20 cellular contexts compared by ENCODE assay signal in genomic region chr11:106959800-106960199, GRCh38. TPM values are rescaled to one million over a fixed set of nuclear protein-coding genes. Genes with fewer than 3 reads are reported as not detected.
DNase-seq lines count a peak whose midpoint lies in the region; ATAC-seq and TF ChIP-seq lines count a peak whose summit lies in the region.
"Had no signal": no experiment of that assay in that cellular context is flagged by ENCODE, and none has a peak within 500 bp of the region (broad histone marks: within the 10 kb centered on the region; RNA-seq: fewer than 3 reads in every experiment).

No MANE protein-coding gene starts in this region.

- H3K4me1 Mint-ChIP-seq in endodermal cell (peaks cover 24% of the 10 kb centered on the region), neural progenitor cell (peaks cover 38% of the 10 kb centered on the region)
- H3K4me1 Mint-ChIP-seq in activated naive CD4-positive, alpha-beta T cell treated with anti-CD3 and anti-CD28 coated beads, Interleukin-2, amount 10 ng/mL, durations not matched to agents 7 days and 5 days = no peaks in the 10 kb centered on the region
- H3K4me1 Mint-ChIP-seq: activated naive CD8-positive, alpha-beta T cell treated with anti-CD3 and anti-CD28 coated beads, Interleukin-2, amount 50 U/mL, for 24 hours; immature natural killer cell; T-helper 17 cell had no signal

- TF ChIP-seq CTCF in AG10803 (conservative IDR thresholded peaks at IDR 0.05; ENCODE audit: low read length) = no peak
- TF ChIP-seq CTCF in endodermal cell (conservative IDR thresholded peaks at IDR 0.05) = no peak
- no peak for TF ChIP-seq CTCF in neural progenitor cell (IDR thresholded peaks at IDR 0.05)

- DNase-seq in AG10803 (ENCODE audit: low read depth) = peak; percentile 76
- DNase-seq in SK-N-MC (ENCODE audit: low read depth, low spot score) = no peak
- no peak for DNase-seq in endodermal cell
- peak; percentile 19 for DNase-seq in neural progenitor cell (ENCODE audit: low spot score)
- DNase-seq in effector CD8-positive, alpha-beta T cell (lab: John Stamatoyannopoulos, UW) = no peak
- DNase-seq in DMS53 treated with DMSO at 0.1 percent for 48 hours (lab: John Stamatoyannopoulos, UW; ENCODE audit: unreplicated experiment) = no peak
- DNase-seq in activated naive CD4-positive, alpha-beta T cell treated with anti-CD3 and anti-CD28 coated beads, Interleukin-2, amount 10 ng/mL, durations not matched to agents 7 days and 5 days = no peak
- DNase-seq: activated naive CD8-positive, alpha-beta T cell treated with anti-CD3 and anti-CD28 coated beads, Interleukin-2, amount 50 U/mL, for 24 hours; glutamatergic neuron; immature natural killer cell; KBM-7; MV-4-11; NCI-H2029 treated with DMSO at 0.1 percent for 48 hours; NCI-H524 treated with DMSO at 0.1 percent for 48 hours; right lobe of liver; stimulated activated CD4-positive, alpha-beta T cell treated with anti-CD3 and anti-CD28 coated beads, Interleukin-2, amount 100 ng/mL, for 24 hours; T-helper 17 cell had no signal

- peak overlapping the region; percentile 55 for H2AFZ ChIP-seq in neural progenitor cell (replicated peaks)

- no peak overlapping the region for H3K9ac ChIP-seq in SK-N-MC (ENCODE audit: insufficient read length)
- H3K9ac ChIP-seq in endodermal cell (ENCODE audit: extremely low read depth, low read length, poor library complexity, severe bottlenecking) = no peak overlapping the region
- H3K9ac ChIP-seq in neural progenitor cell = no peak overlapping the region

- no peaks in the 10 kb centered on the region for H3K36me3 Mint-ChIP-seq in endodermal cell (ENCODE audit: low read depth)
- peaks cover 2% of the 10 kb centered on the region for H3K36me3 Mint-ChIP-seq in neural progenitor cell
- H3K36me3 Mint-ChIP-seq in activated naive CD4-positive, alpha-beta T cell treated with anti-CD3 and anti-CD28 coated beads, Interleukin-2, amount 10 ng/mL, durations not matched to agents 7 days and 5 days = no peaks in the 10 kb centered on the region

- peak overlapping the region; percentile 95 for H3K27ac ChIP-seq in SK-N-MC
- H3K27ac ChIP-seq in endodermal cell (ENCODE audit: low read depth, low read length) = peak overlapping the region; percentile 78
- no peak overlapping the region for H3K27ac ChIP-seq in neural progenitor cell
- H3K27ac ChIP-seq: epithelial cell of prostate, neutrophil, right lobe of liver had no signal

- H3K27me3 Mint-ChIP-seq in endodermal cell (ENCODE audit: insufficient read depth) (no peaks in the 10 kb centered on the region), neural progenitor cell (ENCODE audit: insufficient read depth, low read depth) (no peaks in the 10 kb centered on the region)
- H3K27me3 Mint-ChIP-seq in activated naive CD4-positive, alpha-beta T cell treated with anti-CD3 and anti-CD28 coated beads, Interleukin-2, amount 10 ng/mL, durations not matched to agents 7 days and 5 days = no peaks in the 10 kb centered on the region
- H3K27me3 Mint-ChIP-seq: activated naive CD8-positive, alpha-beta T cell treated with anti-CD3 and anti-CD28 coated beads, Interleukin-2, amount 50 U/mL, for 24 hours; T-helper 17 cell had no signal

- ATAC-seq in GM18870 (IDR thresholded peaks at IDR 0.05; ENCODE audit: unreplicated experiment) = no peak
- ATAC-seq: activated naive CD8-positive, alpha-beta T cell treated with anti-CD3 and anti-CD28 coated beads, Interleukin-2, amount 50 U/mL, for 24 hours; right lobe of liver; T-helper 17 cell had no signal

- WGBS in endodermal cell (ENCODE audit: insufficient coverage in 1 of 2, insufficient read length in 1 of 2), 2 experiments = 73% methylated on average over 1 of the region's 1 CpG; no CpG with 5 or more reads in 1 of the 2 experiments

- H3K9me3 Mint-ChIP-seq in endodermal cell (no peaks in the 10 kb centered on the region), neural progenitor cell (no peaks in the 10 kb centered on the region)
- peaks cover 15% of the 10 kb centered on the region for H3K9me3 Mint-ChIP-seq in activated naive CD4-positive, alpha-beta T cell treated with anti-CD3 and anti-CD28 coated beads, Interleukin-2, amount 10 ng/mL, durations not matched to agents 7 days and 5 days

- H3F3A ChIP-seq in neural progenitor cell (ENCODE audit: low read depth) = peaks cover 3% of the 10 kb centered on the region

- H3K36me3 ChIP-seq in SK-N-MC (ENCODE audit: insufficient read depth, low read length) (no peaks in the 10 kb centered on the region), endodermal cell (ENCODE audit: control insufficient read depth, insufficient read depth, low read length) (no peaks in the 10 kb centered on the region), neural progenitor cell (no peaks in the 10 kb centered on the region)
- H3K36me3 ChIP-seq: neutrophil, right lobe of liver had no signal

- no peaks in the 10 kb centered on the region for H3K27me3 ChIP-seq in endodermal cell (ENCODE audit: control insufficient read depth, insufficient read depth, low read length, poor library complexity, severe bottlenecking)
- H3K27me3 ChIP-seq in neural progenitor cell = no peaks in the 10 kb centered on the region
- H3K27me3 ChIP-seq: neutrophil, right lobe of liver had no signal

- H3K79me2 ChIP-seq in neural progenitor cell (ENCODE audit: low read depth) = no peaks in the 10 kb centered on the region

- CTCF ChIA-PET in activated naive CD4-positive, alpha-beta T cell treated with anti-CD3 and anti-CD28 coated beads, Interleukin-2, amount 10 ng/mL, durations not matched to agents 7 days and 5 days (lab: Charles Lee) = no interaction called here

- H3K27ac Mint-ChIP-seq in endodermal cell (no peak overlapping the region), neural progenitor cell (peak overlapping the region; percentile 90)
- H3K27ac Mint-ChIP-seq in activated naive CD4-positive, alpha-beta T cell treated with anti-CD3 and anti-CD28 coated beads, Interleukin-2, amount 10 ng/mL, durations not matched to agents 7 days and 5 days = no peak overlapping the region
- H3K27ac Mint-ChIP-seq: activated naive CD8-positive, alpha-beta T cell treated with anti-CD3 and anti-CD28 coated beads, Interleukin-2, amount 50 U/mL, for 24 hours; immature natural killer cell; T-helper 17 cell had no signal

- H3K4me1 ChIP-seq in endodermal cell (ENCODE audit: control insufficient read depth, insufficient read depth, low read length) (peaks cover 15% of the 10 kb centered on the region), neural progenitor cell (peaks cover 39% of the 10 kb centered on the region)
- H3K4me1 ChIP-seq: right lobe of liver had no signal

- no peak overlapping the region for H3K4me3 Mint-ChIP-seq in endodermal cell
- H3K4me3 Mint-ChIP-seq in neural progenitor cell = no peak overlapping the region
- H3K4me3 Mint-ChIP-seq in activated naive CD4-positive, alpha-beta T cell treated with anti-CD3 and anti-CD28 coated beads, Interleukin-2, amount 10 ng/mL, durations not matched to agents 7 days and 5 days = no peak overlapping the region
- H3K4me3 Mint-ChIP-seq: activated naive CD8-positive, alpha-beta T cell treated with anti-CD3 and anti-CD28 coated beads, Interleukin-2, amount 50 U/mL, for 24 hours; immature natural killer cell; T-helper 17 cell had no signal

- H3K4me3 ChIP-seq in AG10803 (ENCODE audit: low read length) (no peak overlapping the region), SK-N-MC (no peak overlapping the region), endodermal cell (ENCODE audit: low read length) (no peak overlapping the region), neural progenitor cell (no peak overlapping the region)
- H3K4me3 ChIP-seq: right lobe of liver had no signal

- peak overlapping the region; percentile 2 for H3K4me2 ChIP-seq in neural progenitor cell

- H4K20me1 ChIP-seq in neural progenitor cell (ENCODE audit: low read depth) = no peaks in the 10 kb centered on the region

- H3K9me3 ChIP-seq in SK-N-MC (ENCODE audit: low read depth, low read length) (no peaks in the 10 kb centered on the region), endodermal cell (ENCODE audit: control insufficient read depth, low read length) (no peaks in the 10 kb centered on the region), neural progenitor cell (ENCODE audit: low read depth) (no peaks in the 10 kb centered on the region)
- H3K9me3 ChIP-seq: neutrophil, right lobe of liver had no signal

RNA-seq across cellular contexts. Expression of gene GUCY1A2, which starts 58.5 kb away (rescaled TPM):
- total RNA-seq in endodermal cell = 1 to 10 TPM; 3.7 to 5.3 TPM
- polyA plus RNA-seq in endodermal cell (2013, experiment 1 of 2) = 1.6 TPM
- polyA plus RNA-seq in endodermal cell (2013, experiment 2 of 2) = 1.6 TPM
- total RNA-seq in neural progenitor cell (ENCODE audit: low replicate concordance) = 0.54 and 0.56 TPM in 2 replicates
- polyA plus RNA-seq: immature natural killer cell had no signal

Comparison
In these comparisons a context has a peak if more than half of its experiments do, and no peak if none do; other contexts are left out.
1. DNase-seq: peak in AG10803 (single experiment) and neural progenitor cell (single experiment); none in SK-N-MC (single experiment), endodermal cell (single experiment), effector CD8-positive, alpha-beta T cell (single experiment), DMS53 treated with DMSO at 0.1 percent for 48 hours (single experiment) and activated naive CD4-positive, alpha-beta T cell treated with anti-CD3 and anti-CD28 coated beads, Interleukin-2, amount 10 ng/mL, durations not matched to agents 7 days and 5 days (single experiment).